Comparison of ENCODE assay signal across 15 cellular contexts in the genomic region with DNA sequence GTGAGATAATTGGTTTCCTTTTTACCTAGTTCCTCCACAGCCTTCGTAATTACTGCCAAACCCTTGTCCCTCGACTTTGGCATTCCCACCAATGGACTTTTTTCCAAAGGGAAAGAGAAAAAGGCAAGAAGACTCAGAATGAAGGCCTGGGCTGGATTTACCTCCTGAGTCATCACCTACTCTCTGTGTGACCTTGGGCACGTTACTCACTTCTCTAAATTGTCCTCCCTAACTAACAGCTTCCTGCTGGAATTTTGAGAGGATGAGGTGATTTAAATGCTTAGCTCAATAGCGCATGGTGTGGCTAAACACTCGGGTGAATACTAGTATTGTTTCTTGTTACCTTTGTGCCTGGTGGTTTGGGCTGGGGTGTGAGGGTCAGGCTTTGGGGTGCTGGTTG.
DNase-seq lines count a peak whose midpoint lies in the region; ATAC-seq and TF ChIP-seq lines count a peak whose summit lies in the region.
"Had no signal": no experiment of that assay in that cellular context is flagged by ENCODE, and none has a peak within 500 bp of the region (broad histone marks: within the 10 kb centered on the region; RNA-seq: fewer than 3 reads in every experiment).

No MANE protein-coding gene starts in this region.

- H3K4me3 ChIP-seq in HCT116 (replicated peaks in 1 of 2; ENCODE audit: low read depth in 1 of 2, low read length in 2 of 2) (0 out of 4 replicates have a peak overlapping the region, but pooled peaks of 1 of the 2 experiments have one; percentile 22), fibroblast of the aortic adventitia (ENCODE audit: low read depth, low read length) (no peak overlapping the region), smooth muscle cell (no peak overlapping the region)
- H3K4me3 ChIP-seq: BLaER1, SJSA1 had no signal

- peaks cover 6% of the 10 kb centered on the region; the same call in 1 of the 2 replicates for H3K27me3 ChIP-seq in HCT116 (ENCODE audit: insufficient read depth, low read length)
- H3K27me3 ChIP-seq in smooth muscle cell (ENCODE audit: low read depth) = peaks cover 16% of the 10 kb centered on the region

- ATAC-seq in HCT116 = peak; percentile 20; the same call in 1 of the 2 replicates
- ATAC-seq: activated naive CD8-positive, alpha-beta T cell treated with anti-CD3 and anti-CD28 coated beads, Interleukin-2, amount 50 U/mL, for 24 hours had no signal

- H2AFZ ChIP-seq in HCT116 (ENCODE audit: low read depth, low read length, poor library complexity, severe bottlenecking) (no peak overlapping the region), smooth muscle cell (ENCODE audit: low read depth) (no peak overlapping the region)

- WGBS in smooth muscle cell (ENCODE audit: low lambda C conversion rate) = 57% methylated on average over 5 of the region's 5 CpGs

- H3K27ac ChIP-seq in HCT116 (ENCODE audit: low read depth, low read length) (no peak overlapping the region), smooth muscle cell (ENCODE audit: low read depth) (no peak overlapping the region)
- H3K27ac ChIP-seq: BLaER1, SJSA1 had no signal

- H3K4me1 ChIP-seq in HCT116 (ENCODE audit: control insufficient read depth in 1 of 2, insufficient read depth in 2 of 2, low read length in 2 of 2) (peaks cover 27 to 59% of the 10 kb centered on the region in 2 experiments), smooth muscle cell (ENCODE audit: low read depth) (peaks cover 11% of the 10 kb centered on the region)
- H3K4me1 ChIP-seq: SJSA1 had no signal

- CTCF ChIA-PET in HCT116 (lab: Charles Lee) = interaction anchor here (0.8 to 1.5 kb wide), 4 partner anchors 27 to 1142 kb away, joined by 3 to 5 read pairs (median 3); no protein-coding TSS in a partner anchor

- intact Hi-C loops in HCT116 (cut with micrococcal nuclease) = no loop called here
- intact Hi-C loops in head of caudate nucleus (cut with DNase I) = no loop called here

- no peaks in the 10 kb centered on the region for H3F3A ChIP-seq in smooth muscle cell (ENCODE audit: low read depth)

- H3K4me2 ChIP-seq in HCT116 (ENCODE audit: low read length) (peak overlapping the region; percentile 69), smooth muscle cell (peak overlapping the region; percentile 16)
- H3K4me2 ChIP-seq: BLaER1 had no signal

- H3K9me2 ChIP-seq in HCT116 (ENCODE audit: insufficient read depth) = no peaks in the 10 kb centered on the region

- no TSS peak for BruUV-seq in HCT116 (replicated peaks; lab: Mats Ljungman, UMichigan)

- H3K9me3 ChIP-seq in HCT116 (ENCODE audit: control insufficient read depth in 1 of 2, insufficient read depth in 1 of 2, low read depth in 1 of 2, low read length in 2 of 2) = no peaks in the 10 kb centered on the region
- no peaks in the 10 kb centered on the region for H3K9me3 ChIP-seq in smooth muscle cell (replicated peaks; ENCODE audit: low read depth)
- H3K9me3 ChIP-seq: BLaER1, SJSA1 had no signal

- H3K79me2 ChIP-seq in HCT116 (ENCODE audit: insufficient read depth, low read length) (no peaks in the 10 kb centered on the region), smooth muscle cell (ENCODE audit: low read depth) (no peaks in the 10 kb centered on the region)

- H4K20me1 ChIP-seq in HCT116 (ENCODE audit: insufficient read depth) = no peaks in the 10 kb centered on the region
- H4K20me1 ChIP-seq in smooth muscle cell (ENCODE audit: low read depth) = no peaks in the 10 kb centered on the region
- H4K20me1 ChIP-seq: BLaER1 had no signal

- no peak for TF ChIP-seq RAD21 in HCT116 (IDR thresholded peaks at IDR 0.05; ENCODE audit: low read depth)

- no peak overlapping the region for H3K9ac ChIP-seq in HCT116 (ENCODE audit: low read length)
- H3K9ac ChIP-seq in smooth muscle cell (ENCODE audit: low read depth) = no peak overlapping the region
- H3K9ac ChIP-seq: BLaER1 had no signal

- no peak for TF ChIP-seq CTCF in HCT116 (IDR thresholded peaks at IDR 0.05 in 2 of 3, conservative IDR thresholded peaks at IDR 0.05 in 1 of 3; ENCODE audit: borderline replicate concordance in 1 of 3, insufficient read depth in 1 of 3, low read depth in 2 of 3, low read length in 2 of 3)
- TF ChIP-seq CTCF in fibroblast of the aortic adventitia (IDR thresholded peaks at IDR 0.05; ENCODE audit: insufficient read depth, low read length) = no peak
- no peak for TF ChIP-seq CTCF in smooth muscle cell (IDR thresholded peaks at IDR 0.05; ENCODE audit: borderline replicate concordance, insufficient read depth, poor library complexity, severe bottlenecking)

- no peak for TF ChIP-seq POLR2A in HCT116 (IDR thresholded peaks at IDR 0.05; ENCODE audit: borderline replicate concordance, extremely low read depth, insufficient read depth, insufficient read length)

- POLR2A ChIA-PET in HCT116 (lab: Charles Lee) = no interaction called here

- RAD21 ChIA-PET in HCT116 (lab: Charles Lee; ENCODE audit: low non-redundant PET in 1 of 2, low total read pairs in 2 of 2, uncharacterized antibody in 2 of 2, unreplicated experiment in 2 of 2) = no interaction called here

- no peak for DNase-seq in HCT116 (ENCODE audit: low read depth, low spot score)
- DNase-seq in SW 1271 (lab: John Stamatoyannopoulos, UW) = peak; percentile 72 to 88
- peak; percentile 17 for DNase-seq in fibroblast of the aortic adventitia (ENCODE audit: low read depth)
- no peak for DNase-seq in smooth muscle cell (lab: John Stamatoyannopoulos, UW; ENCODE audit: unreplicated experiment)
- DNase-seq in head of caudate nucleus = no peak
- no peak for DNase-seq in DMS79 (lab: John Stamatoyannopoulos, UW)
- DNase-seq in NCI-H510A treated with DMSO at 0.1 percent for 48 hours (lab: John Stamatoyannopoulos, UW) = no peak
- DNase-seq in activated T-cell treated with anti-CD3 and anti-CD28 coated beads, Interleukin-2, amount 50 U/mL, for 1 hour = no peak
- DNase-seq: activated CD4-positive, CD25-positive, alpha-beta regulatory T cell treated with anti-CD3 and anti-CD28 coated beads, Interleukin-2, amount 50 U/mL, for 72 hours; activated naive CD8-positive, alpha-beta T cell treated with anti-CD3 and anti-CD28 coated beads, Interleukin-2, amount 50 U/mL, for 24 hours; mesenchymal stem cell; NCI-H1436; stimulated activated naive CD4-positive, alpha-beta T cell treated with Interleukin-2 at 50 U/mL for 16 hours had no signal

- H3K36me3 ChIP-seq in HCT116 (ENCODE audit: control insufficient read depth in 1 of 2, insufficient read depth in 2 of 2, low read length in 2 of 2) (no peaks in the 10 kb centered on the region), smooth muscle cell (ENCODE audit: low read depth) (no peaks in the 10 kb centered on the region)
- H3K36me3 ChIP-seq: BLaER1, SJSA1 had no signal

TF ChIP-seq in HCT116, 20 proteins besides CTCF, POLR2A, EP300 and RAD21:
- TF ChIP-seq ATF3 (IDR thresholded peaks at IDR 0.05) = no peak
- TF ChIP-seq, protein P1, sequence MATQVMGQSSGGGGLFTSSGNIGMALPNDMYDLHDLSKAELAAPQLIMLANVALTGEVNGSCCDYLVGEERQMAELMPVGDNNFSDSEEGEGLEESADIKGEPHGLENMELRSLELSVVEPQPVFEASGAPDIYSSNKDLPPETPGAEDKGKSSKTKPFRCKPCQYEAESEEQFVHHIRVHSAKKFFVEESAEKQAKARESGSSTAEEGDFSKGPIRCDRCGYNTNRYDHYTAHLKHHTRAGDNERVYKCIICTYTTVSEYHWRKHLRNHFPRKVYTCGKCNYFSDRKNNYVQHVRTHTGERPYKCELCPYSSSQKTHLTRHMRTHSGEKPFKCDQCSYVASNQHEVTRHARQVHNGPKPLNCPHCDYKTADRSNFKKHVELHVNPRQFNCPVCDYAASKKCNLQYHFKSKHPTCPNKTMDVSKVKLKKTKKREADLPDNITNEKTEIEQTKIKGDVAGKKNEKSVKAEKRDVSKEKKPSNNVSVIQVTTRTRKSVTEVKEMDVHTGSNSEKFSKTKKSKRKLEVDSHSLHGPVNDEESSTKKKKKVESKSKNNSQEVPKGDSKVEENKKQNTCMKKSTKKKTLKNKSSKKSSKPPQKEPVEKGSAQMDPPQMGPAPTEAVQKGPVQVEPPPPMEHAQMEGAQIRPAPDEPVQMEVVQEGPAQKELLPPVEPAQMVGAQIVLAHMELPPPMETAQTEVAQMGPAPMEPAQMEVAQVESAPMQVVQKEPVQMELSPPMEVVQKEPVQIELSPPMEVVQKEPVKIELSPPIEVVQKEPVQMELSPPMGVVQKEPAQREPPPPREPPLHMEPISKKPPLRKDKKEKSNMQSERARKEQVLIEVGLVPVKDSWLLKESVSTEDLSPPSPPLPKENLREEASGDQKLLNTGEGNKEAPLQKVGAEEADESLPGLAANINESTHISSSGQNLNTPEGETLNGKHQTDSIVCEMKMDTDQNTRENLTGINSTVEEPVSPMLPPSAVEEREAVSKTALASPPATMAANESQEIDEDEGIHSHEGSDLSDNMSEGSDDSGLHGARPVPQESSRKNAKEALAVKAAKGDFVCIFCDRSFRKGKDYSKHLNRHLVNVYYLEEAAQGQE (IDR thresholded peaks at IDR 0.05; ENCODE audit: low read depth) = no peak
- TF ChIP-seq FOSL1 (IDR thresholded peaks at IDR 0.05; ENCODE audit: low read depth) = peak; percentile 15; the same call in 1 of the 2 replicates
- no peak for TF ChIP-seq SIN3A (IDR thresholded peaks at IDR 0.05; ENCODE audit: low read depth)
TF ChIP-seq in HCT116: peak in this region for 1.

Comparison
In these comparisons a context has a peak if more than half of its experiments do, and no peak if none do; other contexts are left out.
1. DNase-seq: peak in SW 1271 (2 of 2) and fibroblast of the aortic adventitia (single experiment); none in HCT116 (single experiment), smooth muscle cell (single experiment), head of caudate nucleus (0 of 42), DMS79 (single experiment), NCI-H510A treated with DMSO at 0.1 percent for 48 hours (single experiment) and activated T-cell treated with anti-CD3 and anti-CD28 coated beads, Interleukin-2, amount 50 U/mL, for 1 hour (single experiment).